In genomic region chr21:43954042-43954441, GRCh38 we compare ENCODE assay signal across 2 cellular contexts.
TF ChIP-seq lines count a peak whose summit lies in the region.

No MANE protein-coding gene starts in this region.

TF ChIP-seq in GM23338, 12 proteins besides CTCF, POLR2A, EP300 and RAD21 (continued from another document):
- TF ChIP-seq ZNF331 (CRISPR knock-in tag; IDR thresholded peaks at IDR 0.05; ENCODE audit: low read depth) = no peak
- TF ChIP-seq EZH2phosphoT487 (IDR thresholded peaks at IDR 0.05; ENCODE audit: unreplicated experiment) = no peak
- TF ChIP-seq ZNF462 (CRISPR knock-in tag; IDR thresholded peaks at IDR 0.05) = no peak
- TF ChIP-seq ZNF114 (CRISPR knock-in tag; IDR thresholded peaks at IDR 0.05) = no peak
- TF ChIP-seq REST (IDR thresholded peaks at IDR 0.05; ENCODE audit: unreplicated experiment) = no peak
- TF ChIP-seq EZH2 (IDR thresholded peaks at IDR 0.05; ENCODE audit: low read depth, unreplicated experiment) = no peak
- no peak for TF ChIP-seq STAT1 (IDR thresholded peaks at IDR 0.05; ENCODE audit: unreplicated experiment)
- no peak for TF ChIP-seq JUNB (IDR thresholded peaks at IDR 0.05; ENCODE audit: unreplicated experiment)
TF ChIP-seq in GM23338: peak in this region for 0.

TF ChIP-seq in H1, 55 proteins besides CTCF, POLR2A, EP300 and RAD21 (continued from another document):
- TF ChIP-seq BACH1 (IDR thresholded peaks at IDR 0.05; ENCODE audit: low read length) = no peak
- no peak for TF ChIP-seq SP1 (IDR thresholded peaks at IDR 0.05; ENCODE audit: low read depth, low read length)
- TF ChIP-seq JUN (IDR thresholded peaks at IDR 0.05; ENCODE audit: low read depth, low read length) = no peak
- no peak for TF ChIP-seq USF2 (IDR thresholded peaks at IDR 0.05; ENCODE audit: low read length)
- TF ChIP-seq BCL11A (IDR thresholded peaks at IDR 0.05; ENCODE audit: low read depth in 2 of 2, low read length in 2 of 2) = no peak
- no peak for TF ChIP-seq KDM5A (IDR thresholded peaks at IDR 0.05; ENCODE audit: low read length)
- TF ChIP-seq CBX8 (IDR thresholded peaks at IDR 0.05; ENCODE audit: borderline replicate concordance, low read depth, low read length) = no peak
- no peak for TF ChIP-seq GABPA (IDR thresholded peaks at IDR 0.05; ENCODE audit: borderline replicate concordance, insufficient read depth, low read length)
- TF ChIP-seq CEBPB (IDR thresholded peaks at IDR 0.05; ENCODE audit: low read depth, low read length) = no peak
- TF ChIP-seq CREB1 (IDR thresholded peaks at IDR 0.05) = no peak
- TF ChIP-seq ATF3 (IDR thresholded peaks at IDR 0.05; ENCODE audit: insufficient read depth, low read depth, low read length) = no peak
- no peak for TF ChIP-seq RXRA (IDR thresholded peaks at IDR 0.05; ENCODE audit: insufficient read depth, low read depth, low read length)
- TF ChIP-seq TAF1 (IDR thresholded peaks at IDR 0.05; ENCODE audit: low read depth, low read length) = no peak
- no peak for TF ChIP-seq CHD1 (IDR thresholded peaks at IDR 0.05; ENCODE audit: low read depth, low read length)
- no peak for TF ChIP-seq TBP (IDR thresholded peaks at IDR 0.05; ENCODE audit: low read depth, low read length)
- no peak for TF ChIP-seq PHF8 (conservative IDR thresholded peaks at IDR 0.05; ENCODE audit: low read depth, low read length)
